20 cellular contexts compared by ENCODE assay signal in the genomic region with DNA sequence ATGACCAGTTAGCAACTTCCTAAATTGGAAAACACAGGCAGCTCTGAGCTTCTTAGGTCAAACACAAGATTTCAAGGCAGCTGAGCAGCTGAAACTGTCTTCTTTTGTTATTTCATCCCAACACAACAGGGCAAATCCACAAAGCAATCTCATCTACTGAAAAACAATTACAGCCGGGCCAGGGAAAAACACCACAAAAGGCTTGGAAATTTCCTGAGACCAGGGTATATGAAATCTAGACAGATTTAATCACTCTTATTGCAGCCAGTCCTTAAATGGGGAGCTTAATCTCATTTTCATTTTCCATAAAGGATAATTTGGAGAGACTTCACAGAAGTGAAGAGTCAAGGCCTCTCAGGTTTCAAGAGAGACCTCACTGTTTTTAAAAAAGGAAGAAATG.
"Had no signal": no experiment of that assay in that cellular context is flagged by ENCODE, and none has a peak within 500 bp of the region (broad histone marks: within the 10 kb centered on the region; RNA-seq: fewer than 3 reads in every experiment).

No MANE protein-coding gene starts in this region.

- H3K36me3 ChIP-seq: brain microvascular endothelial cell, gastrocnemius medialis, heart right ventricle, left ventricle myocardium inferior, right atrium auricular region, tibial artery, uterus had no signal

- H3K4me1 ChIP-seq: gastrocnemius medialis, right atrium auricular region, uterus had no signal

- ATAC-seq: gastrocnemius medialis; heart right ventricle; natural killer cell; stimulated activated naive B cell treated with anti-CD40 and anti-IgM and Interleukin-4, amounts not matched to agents 10 μg/mL and 1 μg/mL and 100 μg/mL, for 72 hours had no signal

- H3K4me1 Mint-ChIP-seq: memory B cell; natural killer cell; stimulated activated naive B cell treated with anti-CD40 and anti-IgM and Interleukin-4, amounts not matched to agents 10 μg/mL and 1 μg/mL and 100 μg/mL, for 72 hours had no signal

- DNase-seq: activated CD4-positive, alpha-beta T cell treated with anti-CD3 and anti-CD28 coated beads, Interleukin-2, amount 50 U/mL, for 1 hour; activated CD4-positive, CD25-positive, alpha-beta regulatory T cell; activated naive CD4-positive, alpha-beta T cell treated with Interleukin-2 at 50 U/mL for 16 hours; activated T-cell treated with anti-CD3 and anti-CD28 coated beads for 4 hours; brain microvascular endothelial cell; erythroblast; gastrocnemius medialis; heart right ventricle; left ventricle myocardium inferior; natural killer cell; occipital lobe; stimulated activated CD4-positive, alpha-beta T cell treated with anti-CD3 and anti-CD28 coated beads, Interleukin-15, amount 100 ng/mL, for 24 hours; stimulated activated CD4-positive, alpha-beta T cell treated with anti-CD3 and anti-CD28 coated beads, Interleukin-4, amount 100 ng/mL, for 1 hour; stimulated activated naive B cell treated with anti-CD40 and anti-IgM and Interleukin-4, amounts not matched to agents 10 μg/mL and 1 μg/mL and 100 μg/mL, for 72 hours; tibial artery; uterus had no signal

- H3K4me3 Mint-ChIP-seq: dendritic cell treated with granulocyte-macrophage colony-stimulating factor and Interleukin-4, amounts not matched to agents 40 ng/mL and 50 ng/mL, for 4 days; memory B cell; natural killer cell; stimulated activated naive B cell treated with anti-CD40 and anti-IgM and Interleukin-4, amounts not matched to agents 10 μg/mL and 1 μg/mL and 100 μg/mL, for 72 hours had no signal

- H3K27ac Mint-ChIP-seq: dendritic cell treated with granulocyte-macrophage colony-stimulating factor and Interleukin-4, amounts not matched to agents 40 ng/mL and 50 ng/mL, for 4 days; memory B cell; natural killer cell; progenitor cell of endocrine pancreas; stimulated activated naive B cell treated with anti-CD40 and anti-IgM and Interleukin-4, amounts not matched to agents 10 μg/mL and 1 μg/mL and 100 μg/mL, for 72 hours had no signal

- H3K27ac ChIP-seq: brain microvascular endothelial cell, gastrocnemius medialis, heart right ventricle, left ventricle myocardium inferior, right atrium auricular region, tibial artery, uterus had no signal

- H3K36me3 Mint-ChIP-seq: memory B cell; natural killer cell; stimulated activated naive B cell treated with anti-CD40 and anti-IgM and Interleukin-4, amounts not matched to agents 10 μg/mL and 1 μg/mL and 100 μg/mL, for 72 hours had no signal

- H3K27me3 ChIP-seq: brain microvascular endothelial cell, gastrocnemius medialis, right atrium auricular region, tibial artery, uterus had no signal

- H3K9me3 Mint-ChIP-seq: dendritic cell treated with granulocyte-macrophage colony-stimulating factor and Interleukin-4, amounts not matched to agents 40 ng/mL and 50 ng/mL, for 4 days; memory B cell; natural killer cell; stimulated activated naive B cell treated with anti-CD40 and anti-IgM and Interleukin-4, amounts not matched to agents 10 μg/mL and 1 μg/mL and 100 μg/mL, for 72 hours had no signal

- H3K9me3 ChIP-seq: gastrocnemius medialis, heart right ventricle, left ventricle myocardium inferior, right atrium auricular region, tibial artery, uterus had no signal

- H3K4me3 ChIP-seq: gastrocnemius medialis, heart right ventricle, left ventricle myocardium inferior, right atrium auricular region, tibial artery, uterus had no signal
